2 cellular contexts compared by ENCODE assay signal in genomic region chr1:204254031-204254661, GRCh38.
A peak's percentile ranks its signal among the peaks of the same experiment; 100 is the strongest.
TF ChIP-seq lines count a peak whose summit lies in the region.

No MANE protein-coding gene starts in this region.

TF ChIP-seq in A549, 52 proteins besides CTCF, POLR2A, EP300 and RAD21 (continued from another document):
- no peak for TF ChIP-seq CHD2 (IDR thresholded peaks at IDR 0.05; ENCODE audit: low read length, partially characterized antibody)
- TF ChIP-seq ESRRA (IDR thresholded peaks at IDR 0.05; ENCODE audit: borderline replicate concordance, low read length) = no peak
- TF ChIP-seq MAX (IDR thresholded peaks at IDR 0.05) = no peak
- TF ChIP-seq HOXB13 (CRISPR knock-in tag; IDR thresholded peaks at IDR 0.05; ENCODE audit: low read depth) = no peak
- no peak for TF ChIP-seq EHF (CRISPR knock-in tag; IDR thresholded peaks at IDR 0.05)
- TF ChIP-seq KDM1A (IDR thresholded peaks at IDR 0.05; ENCODE audit: low read depth) = peak; percentile 85
- peak; percentile 31; the same call in 1 of the 2 replicates for TF ChIP-seq HES2 (IDR thresholded peaks at IDR 0.05)
- TF ChIP-seq USF2 (IDR thresholded peaks at IDR 0.05) = peak; percentile 43; the same call in 1 of the 2 replicates
- TF ChIP-seq POLR2AphosphoS2 (conservative IDR thresholded peaks at IDR 0.05; ENCODE audit: low read length) = no peak
- TF ChIP-seq NFE2L2 (conservative IDR thresholded peaks at IDR 0.05; ENCODE audit: low read length) = no peak
- TF ChIP-seq TP53 (CRISPR knock-in tag; IDR thresholded peaks at IDR 0.05) = no peak
- TF ChIP-seq E2F6 (IDR thresholded peaks at IDR 0.05; ENCODE audit: borderline replicate concordance, low read depth) = no peak
- no peak for TF ChIP-seq RARB (CRISPR knock-in tag; IDR thresholded peaks at IDR 0.05)
- TF ChIP-seq MAFK (IDR thresholded peaks at IDR 0.05; ENCODE audit: partially characterized antibody) = no peak
- TF ChIP-seq ZC3H11A (IDR thresholded peaks at IDR 0.05) = no peak
- TF ChIP-seq REST (IDR thresholded peaks at IDR 0.05) = no peak
- no peak for TF ChIP-seq BHLHE40 (IDR thresholded peaks at IDR 0.05; ENCODE audit: low read depth, low read length)
- no peak for TF ChIP-seq HMGXB4 (CRISPR knock-in tag; IDR thresholded peaks at IDR 0.05; ENCODE audit: borderline replicate concordance)
- TF ChIP-seq ZSCAN20 (CRISPR knock-in tag; IDR thresholded peaks at IDR 0.05) = no peak
- 0 out of 5 replicates have a peak, but pooled peaks of 1 of the 2 experiments have one; percentile 21 for TF ChIP-seq JUN (IDR thresholded peaks at IDR 0.05)
- TF ChIP-seq ZNF302 (CRISPR knock-in tag; IDR thresholded peaks at IDR 0.05) = no peak
- peak; percentile 75; the same call in 1 of the 2 replicates for TF ChIP-seq HDAC2 (IDR thresholded peaks at IDR 0.05)
- TF ChIP-seq GATA3 (IDR thresholded peaks at IDR 0.05; ENCODE audit: borderline replicate concordance) = no peak
- TF ChIP-seq ZFP36 (IDR thresholded peaks at IDR 0.05; ENCODE audit: borderline replicate concordance, partially characterized antibody) = peak; percentile 77
- peak; percentile 84 to 86 for TF ChIP-seq CEBPB (IDR thresholded peaks at IDR 0.05)
TF ChIP-seq in A549: peak in this region for 7.

TF ChIP-seq in HepG2, 621 proteins besides CTCF, POLR2A, EP300 and RAD21 (continues in another document):
- TF ChIP-seq ZBTB40 (IDR thresholded peaks at IDR 0.05) = no peak
- peak; percentile 75; the same call in 1 of the 2 replicates for TF ChIP-seq ZBTB40 (CRISPR knock-in tag; IDR thresholded peaks at IDR 0.05)
- peak; percentile 62; the same call in 1 of the 2 replicates for TF ChIP-seq CREM (IDR thresholded peaks at IDR 0.05)
- no peak for TF ChIP-seq CREM (CRISPR knock-in tag; IDR thresholded peaks at IDR 0.05)
- TF ChIP-seq ELF3 (CRISPR knock-in tag; IDR thresholded peaks at IDR 0.05) = peak; percentile 81
- 0 out of 2 replicates have a peak, but pooled peaks have one; percentile 83 for TF ChIP-seq ZFP41 (CRISPR knock-in tag; IDR thresholded peaks at IDR 0.05; ENCODE audit: borderline replicate concordance)
- peak; percentile 94 for TF ChIP-seq ZMYM3 (CRISPR knock-in tag; IDR thresholded peaks at IDR 0.05)
- no peak for TF ChIP-seq RFXANK (CRISPR knock-in tag; IDR thresholded peaks at IDR 0.05)
- TF ChIP-seq PHF21A (CRISPR knock-in tag; IDR thresholded peaks at IDR 0.05) = peak; percentile 96
- peak; percentile 89 for TF ChIP-seq ZMYM4 (CRISPR knock-in tag; IDR thresholded peaks at IDR 0.05)
- TF ChIP-seq POGZ (CRISPR knock-in tag; IDR thresholded peaks at IDR 0.05) = peak; percentile 92
- peak; percentile 33; the same call in 1 of the 2 replicates for TF ChIP-seq ZNF280D (CRISPR knock-in tag; IDR thresholded peaks at IDR 0.05)
- no peak for TF ChIP-seq ELK4 (CRISPR knock-in tag; IDR thresholded peaks at IDR 0.05; ENCODE audit: borderline replicate concordance)
- peak; percentile 28; the same call in 1 of the 2 replicates for TF ChIP-seq CAMTA2 (CRISPR knock-in tag; IDR thresholded peaks at IDR 0.05; ENCODE audit: borderline replicate concordance)
- no peak for TF ChIP-seq TEAD2 (CRISPR knock-in tag; IDR thresholded peaks at IDR 0.05)
- peak; percentile 83 for TF ChIP-seq ONECUT2 (CRISPR knock-in tag; IDR thresholded peaks at IDR 0.05)
- TF ChIP-seq ZNF18 (CRISPR knock-in tag; IDR thresholded peaks at IDR 0.05; ENCODE audit: insufficient replicate concordance) = peak; percentile 61
- TF ChIP-seq KLF16 (CRISPR knock-in tag; IDR thresholded peaks at IDR 0.05) = peak in 1 of 2 experiments; percentile 23; a peak in 1 of 4 replicates
- TF ChIP-seq FOXA1 (IDR thresholded peaks at IDR 0.05) = no peak
- peak; percentile 89 for TF ChIP-seq FOXA1 (CRISPR knock-in tag; IDR thresholded peaks at IDR 0.05)
- no peak for TF ChIP-seq HNRNPL (IDR thresholded peaks at IDR 0.05; ENCODE audit: low read depth, low read length)
- no peak for TF ChIP-seq SP1 (IDR thresholded peaks at IDR 0.05)
- 0 out of 2 replicates have a peak, but pooled peaks have one; percentile 29 for TF ChIP-seq SP1 (CRISPR knock-in tag; IDR thresholded peaks at IDR 0.05)
- TF ChIP-seq FOXJ3 (CRISPR knock-in tag; IDR thresholded peaks at IDR 0.05; ENCODE audit: borderline replicate concordance) = peak; percentile 88
- TF ChIP-seq NCOA5 (CRISPR knock-in tag; IDR thresholded peaks at IDR 0.05) = no peak
- TF ChIP-seq FOXP4 (CRISPR knock-in tag; IDR thresholded peaks at IDR 0.05) = peak; percentile 81
- TF ChIP-seq GABPB1 (CRISPR knock-in tag; IDR thresholded peaks at IDR 0.05) = peak; percentile 52
- no peak for TF ChIP-seq THAP7 (CRISPR knock-in tag; IDR thresholded peaks at IDR 0.05)
- no peak for TF ChIP-seq ZNF230 (CRISPR knock-in tag; IDR thresholded peaks at IDR 0.05)
- TF ChIP-seq ZNF652 (CRISPR knock-in tag; IDR thresholded peaks at IDR 0.05; ENCODE audit: borderline replicate concordance, low read depth) = peak; percentile 31; the same call in 1 of the 2 replicates
- peak; percentile 90; the same call in 1 of the 2 replicates for TF ChIP-seq ZNF747 (CRISPR knock-in tag; IDR thresholded peaks at IDR 0.05; ENCODE audit: borderline replicate concordance)
- TF ChIP-seq ZNF547 (CRISPR knock-in tag; IDR thresholded peaks at IDR 0.05) = peak; percentile 85
- TF ChIP-seq ZKSCAN5 (CRISPR knock-in tag; IDR thresholded peaks at IDR 0.05) = no peak; the same call in 1 of the 2 replicates
- TF ChIP-seq LBX2 (CRISPR knock-in tag; IDR thresholded peaks at IDR 0.05; ENCODE audit: borderline replicate concordance) = no peak
